In the genomic region with DNA sequence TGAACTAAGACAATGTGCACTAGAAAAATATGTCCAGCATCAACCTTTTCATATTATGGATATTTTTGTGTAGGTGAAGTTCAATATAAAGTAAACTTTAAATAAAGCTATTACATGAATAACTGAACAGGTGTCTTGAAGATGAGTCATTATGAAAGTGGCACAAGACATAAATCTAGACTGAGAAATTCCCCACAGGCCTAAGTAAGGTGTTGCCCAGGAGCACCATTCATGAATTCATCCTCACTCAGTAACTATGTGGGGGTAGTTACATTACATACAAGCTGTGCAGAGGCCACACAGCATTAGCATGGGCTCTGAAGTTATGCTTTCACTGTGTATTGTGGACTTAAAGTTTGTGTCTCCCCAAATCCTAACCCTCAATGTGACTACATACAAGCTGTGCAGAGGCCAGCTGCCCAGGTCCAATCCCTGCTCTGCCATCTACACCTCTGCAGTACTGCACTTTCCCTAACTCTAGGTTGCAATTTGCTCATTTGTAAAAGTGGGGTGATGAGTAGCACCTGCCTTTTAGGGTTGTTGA, we compare ENCODE assay signal across 12 cellular contexts.
A peak's percentile ranks its signal among the peaks of the same experiment; 100 is the strongest.
DNase-seq lines count a peak whose midpoint lies in the region; ATAC-seq and TF ChIP-seq lines count a peak whose summit lies in the region.
"Had no signal": no experiment of that assay in that cellular context is flagged by ENCODE, and none has a peak within 500 bp of the region (broad histone marks: within the 10 kb centered on the region; RNA-seq: fewer than 3 reads in every experiment).

No MANE protein-coding gene starts in this region.

- no peaks in the 10 kb centered on the region for H3K4me1 ChIP-seq in endodermal cell (ENCODE audit: control insufficient read depth, insufficient read depth, low read length)
- H3K4me1 ChIP-seq: colonic mucosa, right atrium auricular region had no signal

- no peak overlapping the region for H3K9ac ChIP-seq in endodermal cell (ENCODE audit: extremely low read depth, low read length, poor library complexity, severe bottlenecking)

- H3K9me3 ChIP-seq in endodermal cell (ENCODE audit: control insufficient read depth, low read length), result no peaks in the 10 kb centered on the region
- H3K9me3 ChIP-seq: colonic mucosa had no signal

- TF ChIP-seq CTCF in GM10266 (IDR thresholded peaks at IDR 0.05; ENCODE audit: control insufficient read depth, insufficient read depth, low read depth, missing control alignments), result no peak
- TF ChIP-seq CTCF in endodermal cell (conservative IDR thresholded peaks at IDR 0.05), result no peak

- H3K36me3 Mint-ChIP-seq in endodermal cell (ENCODE audit: low read depth) (no peaks in the 10 kb centered on the region), immature natural killer cell (peaks cover 9 to 25% (median 12%) of the 10 kb centered on the region in 3 donors)

- H3K36me3 ChIP-seq in endodermal cell (ENCODE audit: control insufficient read depth, insufficient read depth, low read length), result no peaks in the 10 kb centered on the region
- H3K36me3 ChIP-seq: colonic mucosa, right atrium auricular region had no signal

- no peak overlapping the region for H3K27ac ChIP-seq in endodermal cell (ENCODE audit: low read depth, low read length)
- H3K27ac ChIP-seq: colonic mucosa, right atrium auricular region had no signal

- no peak overlapping the region for H3K4me3 Mint-ChIP-seq in endodermal cell
- H3K4me3 Mint-ChIP-seq in immature natural killer cell, result no peak overlapping the region
- H3K4me3 Mint-ChIP-seq: memory B cell had no signal

- H3K4me1 Mint-ChIP-seq in endodermal cell (no peaks in the 10 kb centered on the region), immature natural killer cell (no peaks in the 10 kb centered on the region)

- no peaks in the 10 kb centered on the region for H3K27me3 ChIP-seq in endodermal cell (ENCODE audit: control insufficient read depth, insufficient read depth, low read length, poor library complexity, severe bottlenecking)
- H3K27me3 ChIP-seq: colonic mucosa, right atrium auricular region had no signal

- no peak overlapping the region for H3K27ac Mint-ChIP-seq in endodermal cell
- H3K27ac Mint-ChIP-seq in immature natural killer cell, result no peak overlapping the region
- H3K27ac Mint-ChIP-seq: memory B cell had no signal

- H3K9me3 Mint-ChIP-seq in endodermal cell, result peaks cover 10% of the 10 kb centered on the region
- peaks cover 8 to 28% (median 23%) of the 10 kb centered on the region in 6 donors for H3K9me3 Mint-ChIP-seq in immature natural killer cell

- no peak overlapping the region for H3K4me3 ChIP-seq in endodermal cell (ENCODE audit: low read length)
- H3K4me3 ChIP-seq: colonic mucosa, K562, right atrium auricular region had no signal

- ATAC-seq in GM19043 (IDR thresholded peaks at IDR 0.05; ENCODE audit: low read depth, unreplicated experiment) (peak; percentile 89), HG02623 (IDR thresholded peaks at IDR 0.05; ENCODE audit: unreplicated experiment) (peak; percentile 97), HG03457 (IDR thresholded peaks at IDR 0.05; ENCODE audit: unreplicated experiment) (peak; percentile 98)
- ATAC-seq: K562 had no signal

- H3K27me3 Mint-ChIP-seq in endodermal cell (ENCODE audit: insufficient read depth) (no peaks in the 10 kb centered on the region), immature natural killer cell (ENCODE audit: low read depth in 3 of 3) (peaks cover 9 to 10% (median 9%) of the 10 kb centered on the region in 3 donors)

- DNase-seq in GM10266 (ENCODE audit: extremely low spot score) (peak; percentile 19), endodermal cell (no peak), OCI-M1 (lab: John Stamatoyannopoulos, UW) (no peak), NCI-H2029 treated with DMSO at 0.1 percent for 48 hours (lab: John Stamatoyannopoulos, UW) (no peak), immature natural killer cell (no peak)
- DNase-seq: colonic mucosa had no signal
